ENCODE assay signal across 8 cellular contexts in genomic region chr2:168773719-168774521, GRCh38. TPM values are rescaled to one million over a fixed set of nuclear protein-coding genes. Genes with fewer than 3 reads are reported as not detected.
DNase-seq lines count a peak whose midpoint lies in the region; ATAC-seq and TF ChIP-seq lines count a peak whose summit lies in the region.

No MANE protein-coding gene starts in this region.

- TF ChIP-seq CTCF in ascending aorta (IDR thresholded peaks at IDR 0.05) (peak; percentile 19 to 26 (median 20)), suprapubic skin (IDR thresholded peaks at IDR 0.05) (peak; percentile 57 to 58)

- intact Hi-C loops in ascending aorta (cut with DNase I): no loop called here

- H3K27me3 ChIP-seq in ascending aorta (no peaks in the 10 kb centered on the region), suprapubic skin (no peaks in the 10 kb centered on the region)
- no peaks in the 10 kb centered on the region for H3K27me3 ChIP-seq in effector memory CD4-positive, alpha-beta T cell (replicated peaks; ENCODE audit: control insufficient read depth, insufficient read depth, low read length, poor library complexity, severe bottlenecking)

- TF ChIP-seq EP300 in suprapubic skin (IDR thresholded peaks at IDR 0.05): no peak

- H3K36me3 ChIP-seq in ascending aorta (peaks cover 0 to 5% of the 10 kb centered on the region in 2 donors), suprapubic skin (peaks cover 9% of the 10 kb centered on the region)
- no peaks in the 10 kb centered on the region for H3K36me3 ChIP-seq in effector memory CD4-positive, alpha-beta T cell (ENCODE audit: control insufficient read depth, insufficient read depth, low read length)

- DNase-seq in A172 (ENCODE audit: low spot score) (peak; percentile 65), EH (ENCODE audit: low read depth) (peak; percentile 70), NCI-H524 (lab: John Stamatoyannopoulos, UW) (peak; percentile 46 to 57), ascending aorta (ENCODE audit: low spot score in 2 of 2) (no peak), islet precursor cell (peak; percentile 66), suprapubic skin (ENCODE audit: low spot score in 2 of 2) (no peak)
- DNase-seq in effector memory CD4-positive, alpha-beta T cell: no peak

- no peak for TF ChIP-seq POLR2A in suprapubic skin (IDR thresholded peaks at IDR 0.05)

- WGBS in suprapubic skin: 66% methylated on average over 9 of the region's 9 CpGs

- H3K4me1 ChIP-seq in ascending aorta (no peaks in the 10 kb centered on the region), suprapubic skin (no peaks in the 10 kb centered on the region)
- H3K4me1 ChIP-seq in effector memory CD4-positive, alpha-beta T cell (ENCODE audit: control insufficient read depth, insufficient read depth, low read length, poor library complexity, severe bottlenecking): no peaks in the 10 kb centered on the region

- ATAC-seq in HG02885 (IDR thresholded peaks at IDR 0.05; ENCODE audit: poor library complexity, unreplicated experiment): peak; percentile 68

- H3K27ac ChIP-seq in ascending aorta: no peak overlapping the region
- H3K27ac ChIP-seq in suprapubic skin: no peak overlapping the region
- no peak overlapping the region for H3K27ac ChIP-seq in effector memory CD4-positive, alpha-beta T cell (ENCODE audit: insufficient read depth, low read length, poor library complexity, severe bottlenecking)

- H3K4me3 ChIP-seq in ascending aorta (no peak overlapping the region), suprapubic skin (no peak overlapping the region)
- no peak overlapping the region for H3K4me3 ChIP-seq in effector memory CD4-positive, alpha-beta T cell (ENCODE audit: insufficient read depth, low read depth, low read length, poor library complexity, severe bottlenecking)

- H3K9me3 ChIP-seq in ascending aorta (no peaks in the 10 kb centered on the region), suprapubic skin (no peaks in the 10 kb centered on the region)
- no peaks in the 10 kb centered on the region for H3K9me3 ChIP-seq in effector memory CD4-positive, alpha-beta T cell (ENCODE audit: control insufficient read depth, low read length)

RNA-seq across cellular contexts. Expression of gene NOSTRIN, which starts 28.5 kb away (rescaled TPM):
- total RNA-seq in A172 (2014; rRNA removed; shearing (Covaris generic)): 1.6 TPM in 1 of 2 replicates, not detected in the other
- total RNA-seq in ascending aorta: 7.8 TPM
- 10 to 100 TPM in 2 of 4 donors, 1 to 10 TPM in 2; 7.1 to 38.2 (median 9.0) TPM for total RNA-seq in suprapubic skin

Comparison
In these comparisons a context has a peak if more than half of its experiments do, and no peak if none do; other contexts are left out.
1. DNase-seq: peak in A172 (single experiment), EH (single experiment), NCI-H524 (2 of 2) and islet precursor cell (single experiment); none in ascending aorta (0 of 2), suprapubic skin (0 of 2) and effector memory CD4-positive, alpha-beta T cell (0 of 3).